Comparison of ENCODE assay signal across 8 cellular contexts in genomic region chr15:76139368-76140068, GRCh38.
DNase-seq lines count a peak whose midpoint lies in the region; TF ChIP-seq lines count a peak whose summit lies in the region.

No MANE protein-coding gene starts in this region.

- no peak overlapping the region for H3K27ac Mint-ChIP-seq in activated naive CD4-positive, alpha-beta T cell treated with anti-CD3 and anti-CD28 coated beads, Interleukin-2, amount 10 ng/mL, durations not matched to agents 7 days and 5 days

- in situ Hi-C loops in GM13977 (cut with MboI; ENCODE audit: low pct_unique_long_range_greater_than_20kb, low sequenced_read_pairs, unreplicated experiment): loop anchor here (10.0 to 25.0 kb wide), 2 partner anchors 85 to 327 kb away; partner anchors contain the start of gene TMEM266

- H3K27ac ChIP-seq in KMS-11: no peak overlapping the region
- H3K27ac ChIP-seq in cardiac muscle cell: no peak overlapping the region

- CTCF ChIA-PET in AG04449 (lab: Yijun Ruan, JAX): interaction anchor here (0.6 to 10.9 kb wide), 33 partner anchors 10 to 728 kb away, joined by 3 to 230 read pairs (median 3); partner anchors contain the start of gene TMEM266
- CTCF ChIA-PET in activated naive CD4-positive, alpha-beta T cell treated with anti-CD3 and anti-CD28 coated beads, Interleukin-2, amount 10 ng/mL, durations not matched to agents 7 days and 5 days (lab: Charles Lee): interaction anchor here (0.5 to 10.9 kb wide), 24 partner anchors 10 to 1953 kb away, joined by 3 to 203 read pairs (median 4); partner anchors contain the start of gene TMEM266

- peak overlapping the region; percentile 10; the same call in 1 of the 2 replicates for H2AFZ ChIP-seq in KMS-11 (ENCODE audit: low read depth)

- H3K36me3 ChIP-seq in KMS-11 (ENCODE audit: insufficient read depth) (no peaks in the 10 kb centered on the region), cardiac muscle cell (no peaks in the 10 kb centered on the region)

- H3K36me3 Mint-ChIP-seq in activated naive CD4-positive, alpha-beta T cell treated with anti-CD3 and anti-CD28 coated beads, Interleukin-2, amount 10 ng/mL, durations not matched to agents 7 days and 5 days: no peaks in the 10 kb centered on the region

- TF ChIP-seq CTCF in AG04449 (IDR thresholded peaks at IDR 0.05; ENCODE audit: insufficient read depth, low read length, missing control alignments) (peak; percentile 89), GM13977 (IDR thresholded peaks at IDR 0.05; ENCODE audit: extremely low read depth, insufficient read depth, missing control alignments) (peak; percentile 91), KMS-11 (conservative IDR thresholded peaks at IDR 0.05; ENCODE audit: low read depth, low read length) (peak; percentile 87), cardiac muscle cell (IDR thresholded peaks at IDR 0.05; ENCODE audit: low read depth, low read length) (peak; percentile 97)

- POLR2A ChIA-PET in AG04449 (lab: Yijun Ruan, JAX): interaction anchor here (0.7 to 1.1 kb wide), 2 partner anchors 81 to 296 kb away, joined by 3 read pairs; partner anchors contain the start of gene UBE2Q2

- no peaks in the 10 kb centered on the region for H4K20me1 ChIP-seq in KMS-11 (ENCODE audit: insufficient read depth)

- H3K4me1 Mint-ChIP-seq in activated naive CD4-positive, alpha-beta T cell treated with anti-CD3 and anti-CD28 coated beads, Interleukin-2, amount 10 ng/mL, durations not matched to agents 7 days and 5 days: peaks cover 10% of the 10 kb centered on the region

- no peaks in the 10 kb centered on the region for H3K27me3 ChIP-seq in KMS-11 (ENCODE audit: insufficient read depth, low read depth)
- peaks cover 40% of the 10 kb centered on the region for H3K27me3 ChIP-seq in cardiac muscle cell

- H3K79me2 ChIP-seq in KMS-11 (ENCODE audit: insufficient read depth, low read depth): no peaks in the 10 kb centered on the region

- H3K9me3 ChIP-seq in cardiac muscle cell (ENCODE audit: low read depth): no peaks in the 10 kb centered on the region

- H3K4me1 ChIP-seq in KMS-11 (ENCODE audit: low read depth, poor library complexity, severe bottlenecking) (no peaks in the 10 kb centered on the region), cardiac muscle cell (ENCODE audit: low read depth) (no peaks in the 10 kb centered on the region)

- peaks cover 65% of the 10 kb centered on the region for H3K27me3 Mint-ChIP-seq in activated naive CD4-positive, alpha-beta T cell treated with anti-CD3 and anti-CD28 coated beads, Interleukin-2, amount 10 ng/mL, durations not matched to agents 7 days and 5 days

- H3K9ac ChIP-seq in KMS-11: no peak overlapping the region

- no peaks in the 10 kb centered on the region for H3K9me3 Mint-ChIP-seq in activated naive CD4-positive, alpha-beta T cell treated with anti-CD3 and anti-CD28 coated beads, Interleukin-2, amount 10 ng/mL, durations not matched to agents 7 days and 5 days

- no peak overlapping the region for H3K4me3 ChIP-seq in AG04449 (ENCODE audit: low read depth, low read length)
- no peak overlapping the region for H3K4me3 ChIP-seq in KMS-11 (IDR thresholded peaks at IDR 0.05; ENCODE audit: insufficient read depth, low read depth, low read length)
- H3K4me3 ChIP-seq in cardiac muscle cell: no peak overlapping the region

- DNase-seq in AG04449 (ENCODE audit: low read depth, low spot score) (no peak), GM13977 (ENCODE audit: low spot score) (peak; percentile 85), SK-N-DZ (ENCODE audit: low spot score) (peak; percentile 64), cardiac muscle cell (ENCODE audit: low read depth in 1 of 2, low spot score in 1 of 2) (peak; percentile 83 to 86), pons (ENCODE audit: low spot score) (peak; percentile 53), ureter (ENCODE audit: low spot score) (peak; percentile 75)
- peak; percentile 87 for DNase-seq in activated naive CD4-positive, alpha-beta T cell treated with anti-CD3 and anti-CD28 coated beads, Interleukin-2, amount 10 ng/mL, durations not matched to agents 7 days and 5 days

- H3K4me2 ChIP-seq in KMS-11: no peak overlapping the region; the same call in 1 of the 2 replicates

- no peak overlapping the region for H3K4me3 Mint-ChIP-seq in activated naive CD4-positive, alpha-beta T cell treated with anti-CD3 and anti-CD28 coated beads, Interleukin-2, amount 10 ng/mL, durations not matched to agents 7 days and 5 days
